ENCODE assay signal across 9 cellular contexts in genomic region chr18:73274812-73275621, GRCh38.
"Had no signal": no experiment of that assay in that cellular context is flagged by ENCODE, and none has a peak within 500 bp of the region (broad histone marks: within the 10 kb centered on the region; RNA-seq: fewer than 3 reads in every experiment).

No MANE protein-coding gene starts in this region.

- FAIRE-seq: H54, HTR-8/SVneo, K562 had no signal

- DNase-seq: GOT3, H9, HCEC 1CT, IMR-90, Kasumi-1, KG1 had no signal

- H3K4me3 Mint-ChIP-seq: H9 had no signal

- H3K4me3 ChIP-seq: K562 had no signal

- H3K4me1 Mint-ChIP-seq: H9 had no signal

- H3K27ac Mint-ChIP-seq: H9 had no signal

- H3K9me3 Mint-ChIP-seq: H9 had no signal
